Comparison of ENCODE assay signal across 8 cellular contexts in genomic region chr14:94180655-94181271, GRCh38. TPM values are rescaled to one million over a fixed set of nuclear protein-coding genes. Genes with fewer than 3 reads are reported as not detected.
DNase-seq lines count a peak whose midpoint lies in the region; ATAC-seq, FAIRE-seq and TF ChIP-seq lines count a peak whose summit lies in the region.

No MANE protein-coding gene starts in this region.

- H3K4me1 Mint-ChIP-seq in CD14-positive monocyte: peaks cover 4% of the 10 kb centered on the region

- peaks cover 0 to 2% (median 0%) of the 10 kb centered on the region in 7 donors for H3K9me3 Mint-ChIP-seq in CD14-positive monocyte

- in situ Hi-C loops in GM13977 (cut with MboI; ENCODE audit: low pct_unique_long_range_greater_than_20kb, low sequenced_read_pairs, unreplicated experiment) (no loop called here), brain microvascular endothelial cell (cut with HindIII; ENCODE audit: low pct_ligation_motif_present, low sequenced_read_pairs) (no loop called here)

- peak; percentile 53 for FAIRE-seq in islet of Langerhans (lab: Jason Lieb, UNC)

- peak; percentile 78 for TF ChIP-seq CTCF in CD14-positive monocyte (IDR thresholded peaks at IDR 0.05)
- TF ChIP-seq CTCF in GM13977 (IDR thresholded peaks at IDR 0.05; ENCODE audit: extremely low read depth, insufficient read depth, missing control alignments): peak; percentile 56
- TF ChIP-seq CTCF in brain microvascular endothelial cell (IDR thresholded peaks at IDR 0.05; ENCODE audit: low read depth, low read length, missing control alignments): peak; percentile 53
- TF ChIP-seq CTCF in thyroid gland (IDR thresholded peaks at IDR 0.05): peak; percentile 23 to 70 (median 48)

- DNase-seq in CD14-positive monocyte (ENCODE audit: low spot score): no peak
- peak; percentile 44 for DNase-seq in GM13977 (ENCODE audit: low spot score)
- peak; percentile 43 to 80 for DNase-seq in NOMO-1 (lab: John Stamatoyannopoulos, UW; ENCODE audit: unreplicated experiment in 2 of 2)
- DNase-seq in brain microvascular endothelial cell: peak; percentile 15
- DNase-seq in thyroid gland: peak in 1 of 2 donors; percentile 9
- no peak for DNase-seq in occipital lobe (lab: John Stamatoyannopoulos, UW)

- H3K9me3 ChIP-seq in thyroid gland: no peaks in the 10 kb centered on the region

- no peaks in the 10 kb centered on the region for H3K36me3 ChIP-seq in brain microvascular endothelial cell (replicated peaks)
- no peaks in the 10 kb centered on the region for H3K36me3 ChIP-seq in thyroid gland

- no peak overlapping the region for H3K4me3 ChIP-seq in brain microvascular endothelial cell (ENCODE audit: low read depth, low read length)
- no peak overlapping the region for H3K4me3 ChIP-seq in thyroid gland (replicated peaks in 1 of 3)

- intact Hi-C loops in CD14-positive monocyte (cut with micrococcal nuclease) (loop anchor here in 1 of 2 donors (2.0 to 5.0 kb wide), 2 partner anchors 52 to 143 kb away; partner anchors contain the start of gene IFI27L2), thyroid gland (cut with DNase I) (loop anchor here (5.0 kb wide), 1 partner anchor 143 kb away; no protein-coding TSS in a partner anchor)

- H3K4me1 ChIP-seq in thyroid gland: no peaks in the 10 kb centered on the region

- H3K36me3 Mint-ChIP-seq in CD14-positive monocyte: no peaks in the 10 kb centered on the region

- H3K4me3 Mint-ChIP-seq in CD14-positive monocyte: peak overlapping the region; percentile 0 to 70

- peak; percentile 68 for ATAC-seq in HG03342 (IDR thresholded peaks at IDR 0.05; ENCODE audit: unreplicated experiment)

- H3K27ac Mint-ChIP-seq in CD14-positive monocyte: peak overlapping the region in 1 of 7 donors; percentile 2

- H3K27me3 Mint-ChIP-seq in CD14-positive monocyte (ENCODE audit: low read depth in 3 of 3): peaks cover 30 to 46% (median 31%) of the 10 kb centered on the region in 3 donors

- no peak overlapping the region for H3K27ac ChIP-seq in brain microvascular endothelial cell
- H3K27ac ChIP-seq in thyroid gland: no peak overlapping the region

- 14 to 18% methylated on average over 4 of the region's 4 CpGs for WGBS in thyroid gland, 2 donors

- H3K27me3 ChIP-seq in brain microvascular endothelial cell (replicated peaks) (peaks cover 24% of the 10 kb centered on the region), thyroid gland (no peaks in the 10 kb centered on the region)

- TF ChIP-seq POLR2A in thyroid gland (IDR thresholded peaks at IDR 0.05): no peak

RNA-seq across cellular contexts. Expression of gene PPP4R4, which starts 6.6 kb away (rescaled TPM):
- polyA plus RNA-seq in CD14-positive monocyte: under 1 TPM in 1 of 2 donors, not detected in 1; 0.08 TPM
- total RNA-seq in thyroid gland: 10 to 100 TPM in 1 of 4 donors, 1 to 10 TPM in 1, under 1 TPM in 2; 0.45 to 16.2 (median 0.92) TPM
- total RNA-seq in occipital lobe: 0.31 TPM

RNA-seq across cellular contexts. Expression of gene IFI27L2, which starts 51.4 kb away (rescaled TPM):
- polyA plus RNA-seq in CD14-positive monocyte: 100 to 1,000 TPM in 1 of 2 donors, 10 to 100 TPM in 1; 96.1 to 156 TPM
- total RNA-seq in thyroid gland: 10 to 100 TPM in 2 of 4 donors, 1 to 10 TPM in 2; 7.8 to 97.8 (median 23.1) TPM
- 8.9 TPM for total RNA-seq in occipital lobe

Comparison
In these comparisons a context has a peak if more than half of its experiments do, and no peak if none do; other contexts are left out.
1. DNase-seq: peak in GM13977 (single experiment), NOMO-1 (2 of 2) and brain microvascular endothelial cell (single experiment); none in CD14-positive monocyte (single experiment) and occipital lobe (single experiment).
2. Peak in every context shown above with its lines, with median percentiles within 50 percentile points of each other: CTCF ChIP-seq.